ENCODE assay signal across 5 cellular contexts in genomic region chr17:62109924-62110323, GRCh38.
"Had no signal": no experiment of that assay in that cellular context is flagged by ENCODE, and none has a peak within 500 bp of the region (broad histone marks: within the 10 kb centered on the region; RNA-seq: fewer than 3 reads in every experiment).

No MANE protein-coding gene starts in this region.

- H3K9me3 ChIP-seq: adrenal gland, body of pancreas, MG63, Peyer's patch had no signal

- H3K36me3 ChIP-seq: adrenal gland, MG63, Peyer's patch had no signal

- H3K4me1 ChIP-seq: adrenal gland had no signal

- H3K4me3 ChIP-seq: adrenal gland, body of pancreas, MG63, Peyer's patch had no signal

- DNase-seq: NCI-H1048 had no signal

- H3K27me3 ChIP-seq: adrenal gland, body of pancreas, MG63, Peyer's patch had no signal

- H3K27ac ChIP-seq: adrenal gland, body of pancreas had no signal
